ENCODE assay signal across 21 cellular contexts in genomic region chr4:88991746-88992145, GRCh38.
DNase-seq lines count a peak whose midpoint lies in the region; TF ChIP-seq lines count a peak whose summit lies in the region.
"Had no signal": no experiment of that assay in that cellular context is flagged by ENCODE, and none has a peak within 500 bp of the region (broad histone marks: within the 10 kb centered on the region; RNA-seq: fewer than 3 reads in every experiment).

No MANE protein-coding gene starts in this region.

- dilution Hi-C loops in mammary epithelial cell (cut with HindIII; ENCODE audit: low sequenced_read_pairs): no loop called here

- H3K27ac ChIP-seq in mammary epithelial cell (ENCODE audit: insufficient read depth, low read depth, low read length): no peak overlapping the region
- peak overlapping the region; percentile 6; the same call in 1 of the 2 replicates for H3K27ac ChIP-seq in VCaP
- H3K27ac ChIP-seq in thyroid gland: peak overlapping the region; percentile 50 to 79 (median 57)
- no peak overlapping the region for H3K27ac ChIP-seq in CD4-positive, alpha-beta memory T cell (ENCODE audit: low read depth, low read length)
- no peak overlapping the region for H3K27ac ChIP-seq in substantia nigra (ENCODE audit: low read depth, low read length, poor library complexity, severe bottlenecking)
- H3K27ac ChIP-seq: prostate gland, spleen had no signal

- TF ChIP-seq POLR2A in thyroid gland (IDR thresholded peaks at IDR 0.05): no peak

- intact Hi-C loops in mammary epithelial cell (cut with micrococcal nuclease) (no loop called here), MCF 10A (cut with micrococcal nuclease) (no loop called here), thyroid gland (cut with DNase I) (no loop called here)
- intact Hi-C loops in CD4-positive, alpha-beta memory T cell (cut with micrococcal nuclease): no loop called here

- H3K4me2 ChIP-seq in mammary epithelial cell (ENCODE audit: insufficient read depth, low read depth, low read length): peak overlapping the region; percentile 8

- H2AFZ ChIP-seq in mammary epithelial cell (ENCODE audit: low read depth, low read length): peak overlapping the region; percentile 38

- no peak overlapping the region for H3K4me3 Mint-ChIP-seq in MCF 10A (ENCODE audit: unreplicated experiment)
- peak overlapping the region in 1 of 8 donors; percentile 31 for H3K4me3 Mint-ChIP-seq in CD4-positive, alpha-beta memory T cell
- H3K4me3 Mint-ChIP-seq: activated CD4-positive, alpha-beta memory T cell treated with anti-CD3 and anti-CD28 coated beads for 36 hours; memory B cell; natural killer cell treated with Interleukin-12 subunit alpha and Interleukin-12 subunit beta and Interleukin-15 and Interleukin-18, amount 100 ng/mL, for 72 hours had no signal

- H3K79me2 ChIP-seq in mammary epithelial cell (ENCODE audit: insufficient read depth, low read length): no peaks in the 10 kb centered on the region

- BruUV-seq in mammary epithelial cell (replicated peaks; lab: Mats Ljungman, UMichigan) (no TSS peak), MCF 10A (replicated peaks; lab: Mats Ljungman, UMichigan) (no TSS peak)

- H3K36me3 Mint-ChIP-seq in MCF 10A (ENCODE audit: insufficient read depth, unreplicated experiment): peaks cover 18% of the 10 kb centered on the region
- H3K36me3 Mint-ChIP-seq in CD4-positive, alpha-beta memory T cell: no peaks in the 10 kb centered on the region
- H3K36me3 Mint-ChIP-seq: activated CD4-positive, alpha-beta memory T cell treated with anti-CD3 and anti-CD28 coated beads for 36 hours; memory B cell; natural killer cell treated with Interleukin-12 subunit alpha and Interleukin-12 subunit beta and Interleukin-15 and Interleukin-18, amount 100 ng/mL, for 72 hours had no signal

- H4K20me1 ChIP-seq in mammary epithelial cell (ENCODE audit: insufficient read depth, low read length): no peaks in the 10 kb centered on the region

- H3K27me3 ChIP-seq in mammary epithelial cell (ENCODE audit: insufficient read depth, low read length) (no peaks in the 10 kb centered on the region), thyroid gland (no peaks in the 10 kb centered on the region)
- no peaks in the 10 kb centered on the region for H3K27me3 ChIP-seq in CD4-positive, alpha-beta memory T cell (ENCODE audit: insufficient read depth, low read length)
- H3K27me3 ChIP-seq: spleen had no signal

- POLR2A ChIA-PET in MCF 10A (lab: Yijun Ruan, JAX): no interaction called here
- POLR2A ChIA-PET in CD4-positive, alpha-beta memory T cell (lab: Charles Lee; ENCODE audit: partially characterized antibody): no interaction called here

- H3K36me3 ChIP-seq in mammary epithelial cell (ENCODE audit: insufficient read depth, low read length): peaks cover 2% of the 10 kb centered on the region
- H3K36me3 ChIP-seq in thyroid gland: no peaks in the 10 kb centered on the region
- no peaks in the 10 kb centered on the region for H3K36me3 ChIP-seq in CD4-positive, alpha-beta memory T cell (ENCODE audit: insufficient read depth, low read length)
- H3K36me3 ChIP-seq: prostate gland, spleen had no signal

- peaks cover 11% of the 10 kb centered on the region for H3K4me1 ChIP-seq in mammary epithelial cell (ENCODE audit: insufficient read depth, low read length)
- H3K4me1 ChIP-seq in thyroid gland: peaks cover 22 to 23% of the 10 kb centered on the region in 2 donors
- H3K4me1 ChIP-seq in CD4-positive, alpha-beta memory T cell (ENCODE audit: insufficient read depth, low read length): no peaks in the 10 kb centered on the region
- H3K4me1 ChIP-seq: prostate gland, spleen had no signal

- CTCF ChIA-PET in mammary epithelial cell (lab: Charles Lee; ENCODE audit: low non-redundant PET) (no interaction called here), MCF 10A (lab: Yijun Ruan, JAX) (interaction anchor here (0.6 to 0.7 kb wide), 2 partner anchors 15 to 174 kb away, joined by 3 read pairs; no protein-coding TSS in a partner anchor)
- CTCF ChIA-PET in CD4-positive, alpha-beta memory T cell (lab: Charles Lee; ENCODE audit: partially characterized antibody): interaction anchor here (0.9 kb wide), 1 partner anchor 32 kb away, joined by 3 read pairs; no protein-coding TSS in a partner anchor

- H3K9me3 ChIP-seq in mammary epithelial cell (replicated peaks; ENCODE audit: insufficient read depth, low read length): no peaks in the 10 kb centered on the region
- no peaks in the 10 kb centered on the region for H3K9me3 ChIP-seq in thyroid gland
- H3K9me3 ChIP-seq in CD4-positive, alpha-beta memory T cell (ENCODE audit: control insufficient read depth in 1 of 2, low read length in 2 of 2): no peaks in the 10 kb centered on the region
- H3K9me3 ChIP-seq: prostate gland, spleen had no signal

- no peaks in the 10 kb centered on the region for H3K27me3 Mint-ChIP-seq in MCF 10A (ENCODE audit: insufficient read depth, unreplicated experiment)
- H3K27me3 Mint-ChIP-seq in CD4-positive, alpha-beta memory T cell: no peaks in the 10 kb centered on the region
- H3K27me3 Mint-ChIP-seq: activated CD4-positive, alpha-beta memory T cell treated with anti-CD3 and anti-CD28 coated beads for 36 hours had no signal

- TF ChIP-seq CTCF in mammary epithelial cell (conservative IDR thresholded peaks at IDR 0.05 in 1 of 2, IDR thresholded peaks at IDR 0.05 in 1 of 2; ENCODE audit: extremely low read depth in 1 of 2, insufficient read depth in 1 of 2, low read depth in 1 of 2, low read length in 2 of 2) (no peak), MCF 10A (IDR thresholded peaks at IDR 0.05; ENCODE audit: unreplicated experiment) (no peak), VCaP (conservative IDR thresholded peaks at IDR 0.05) (no peak), fibroblast of villous mesenchyme (IDR thresholded peaks at IDR 0.05; ENCODE audit: insufficient read depth, low read depth, low read length) (no peak), thyroid gland (IDR thresholded peaks at IDR 0.05) (no peak)

- H3K9me3 Mint-ChIP-seq in MCF 10A (ENCODE audit: unreplicated experiment): no peaks in the 10 kb centered on the region
- peaks cover 0 to 3% (median 0%) of the 10 kb centered on the region in 8 donors for H3K9me3 Mint-ChIP-seq in CD4-positive, alpha-beta memory T cell
- H3K9me3 Mint-ChIP-seq: activated CD4-positive, alpha-beta memory T cell treated with anti-CD3 and anti-CD28 coated beads for 36 hours; memory B cell; natural killer cell treated with Interleukin-12 subunit alpha and Interleukin-12 subunit beta and Interleukin-15 and Interleukin-18, amount 100 ng/mL, for 72 hours had no signal

- no peak overlapping the region for H3K27ac Mint-ChIP-seq in MCF 10A (ENCODE audit: low read depth, unreplicated experiment)
- no peak overlapping the region for H3K27ac Mint-ChIP-seq in CD4-positive, alpha-beta memory T cell
- H3K27ac Mint-ChIP-seq: activated CD4-positive, alpha-beta memory T cell treated with anti-CD3 and anti-CD28 coated beads for 36 hours; memory B cell; natural killer cell treated with Interleukin-12 subunit alpha and Interleukin-12 subunit beta and Interleukin-15 and Interleukin-18, amount 100 ng/mL, for 72 hours had no signal

- no peak overlapping the region for H3K9ac ChIP-seq in mammary epithelial cell (ENCODE audit: insufficient read depth, low read length)

- H3K4me1 Mint-ChIP-seq in MCF 10A (ENCODE audit: insufficient read depth, unreplicated experiment): peaks cover 7% of the 10 kb centered on the region
- H3K4me1 Mint-ChIP-seq in CD4-positive, alpha-beta memory T cell: peaks cover 0 to 2% (median 0%) of the 10 kb centered on the region in 4 donors
- H3K4me1 Mint-ChIP-seq: memory B cell had no signal

- H3K4me3 ChIP-seq in mammary epithelial cell (replicated peaks in 1 of 3; ENCODE audit: insufficient read depth in 1 of 3, low read depth in 2 of 3, low read length in 3 of 3) (no peak overlapping the region), fibroblast of villous mesenchyme (ENCODE audit: low read depth, low read length) (no peak overlapping the region), thyroid gland (replicated peaks in 1 of 3) (no peak overlapping the region)
- no peak overlapping the region for H3K4me3 ChIP-seq in CD4-positive, alpha-beta memory T cell (ENCODE audit: low read length in 2 of 2)
- H3K4me3 ChIP-seq: prostate gland, spleen had no signal

- peak; percentile 60 for DNase-seq in mammary epithelial cell
- DNase-seq in MCF 10A (ENCODE audit: unreplicated experiment): no peak
- DNase-seq in fibroblast of villous mesenchyme (ENCODE audit: low read depth): peak; percentile 80
- DNase-seq in thyroid gland: no peak
- DNase-seq in CD4-positive, alpha-beta memory T cell: no peak
- DNase-seq in stimulated activated CD4-positive, alpha-beta T cell treated with anti-CD3 and anti-CD28 coated beads, Interleukin-1b, Interleukin-23, amount 100 ng/mL, for 48 hours: no peak
- no peak for DNase-seq in substantia nigra (lab: John Stamatoyannopoulos, UW)
- DNase-seq: activated CD4-positive, alpha-beta memory T cell treated with anti-CD3 and anti-CD28 coated beads for 36 hours; activated naive CD4-positive, alpha-beta T cell treated with Interleukin-2 at 50 U/mL for 16 hours; activated T-cell treated with anti-CD3 and anti-CD28 coated beads for 4 hours; foreskin melanocyte; GF-D8; hypothalamus; kidney; NCI-H1417; NCI-H2107; spleen had no signal

- in situ Hi-C loops in mammary epithelial cell (cut with MboI; ENCODE audit: low sequenced_read_pairs in 2 of 2): no loop called here

Comparison
In these comparisons a context has a peak if more than half of its experiments do, and no peak if none do; other contexts are left out.
1. DNase-seq: peak in mammary epithelial cell (single experiment) and fibroblast of villous mesenchyme (single experiment); none in MCF 10A (single experiment), thyroid gland (0 of 2), CD4-positive, alpha-beta memory T cell (0 of 5), stimulated activated CD4-positive, alpha-beta T cell treated with anti-CD3 and anti-CD28 coated beads, Interleukin-1b, Interleukin-23, amount 100 ng/mL, for 48 hours (single experiment) and substantia nigra (0 of 49).
2. H3K27ac ChIP-seq: peak in VCaP (single experiment) and thyroid gland (3 of 3); none in mammary epithelial cell (single experiment), CD4-positive, alpha-beta memory T cell (single experiment) and substantia nigra (single experiment).